Comparison of ENCODE assay signal across 1 cellular context in the genomic region with DNA sequence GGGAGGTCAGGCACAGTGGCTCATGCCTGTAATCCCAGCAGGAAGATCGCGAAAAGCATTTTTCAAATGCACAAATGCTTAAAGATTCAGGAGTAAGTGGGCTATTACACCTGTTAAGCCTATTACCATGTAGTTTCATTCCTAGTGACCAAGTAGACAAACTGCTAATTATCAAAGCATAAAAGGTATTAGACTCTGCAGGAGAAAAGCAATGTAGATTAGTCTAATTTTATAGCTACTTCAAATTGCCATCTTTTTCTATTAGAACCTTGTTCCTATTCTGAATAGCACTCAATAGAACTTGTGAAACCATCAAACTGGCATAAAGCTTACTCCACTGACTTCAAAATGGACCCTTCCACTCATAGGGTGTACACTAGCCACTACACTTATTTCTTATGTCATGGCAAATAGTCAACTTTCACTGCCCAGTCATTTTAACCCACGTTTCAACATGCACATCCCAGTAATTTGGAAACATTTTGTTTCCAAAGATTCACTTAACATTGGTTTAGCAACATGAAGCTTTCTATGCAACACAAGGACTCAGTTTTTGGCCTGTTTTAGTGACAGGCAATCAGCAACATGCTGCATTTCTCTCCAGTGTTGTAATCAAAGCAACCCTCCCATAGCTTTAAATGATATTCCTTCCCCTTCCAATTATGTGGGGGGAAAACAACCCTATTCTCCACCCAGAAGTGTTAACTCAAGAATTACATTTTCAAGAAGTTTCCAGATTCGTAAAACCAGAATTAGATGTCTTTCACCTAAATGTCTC.
A peak's percentile ranks its signal among the peaks of the same experiment; 100 is the strongest.
TF ChIP-seq lines count a peak whose summit lies in the region.

No MANE protein-coding gene starts in this region.

TF ChIP-seq in A549, 52 proteins besides CTCF, POLR2A, EP300 and RAD21 (continued from another document):
- TF ChIP-seq CBX8 (IDR thresholded peaks at IDR 0.05) (no peak), TFCP2L1 (CRISPR knock-in tag; IDR thresholded peaks at IDR 0.05) (peak; percentile 83; the same call in 1 of the 2 replicates), CEBPB (IDR thresholded peaks at IDR 0.05) (no peak), HOXA7 (CRISPR knock-in tag; IDR thresholded peaks at IDR 0.05) (peak; percentile 96), JUNB (IDR thresholded peaks at IDR 0.05) (no peak), MAZ (IDR thresholded peaks at IDR 0.05; ENCODE audit: borderline replicate concordance, low read depth, low read length) (no peak), SMC3 (IDR thresholded peaks at IDR 0.05) (no peak), HDAC2 (IDR thresholded peaks at IDR 0.05) (no peak), NR3C1 (IDR thresholded peaks at IDR 0.05) (no peak), SREBF2 (IDR thresholded peaks at IDR 0.05) (no peak), HOXB5 (CRISPR knock-in tag; IDR thresholded peaks at IDR 0.05) (0 out of 2 replicates have a peak, but pooled peaks have one; percentile 7), JUN (IDR thresholded peaks at IDR 0.05) (no peak; a peak in 2 of 5 replicates), ZFP36 (IDR thresholded peaks at IDR 0.05; ENCODE audit: borderline replicate concordance, partially characterized antibody) (no peak), HOXB13 (CRISPR knock-in tag; IDR thresholded peaks at IDR 0.05; ENCODE audit: low read depth) (no peak), ZC3H11A (IDR thresholded peaks at IDR 0.05) (no peak), TP53 (CRISPR knock-in tag; IDR thresholded peaks at IDR 0.05) (peak; percentile 72), RNF2 (IDR thresholded peaks at IDR 0.05; ENCODE audit: borderline replicate concordance, low read depth) (no peak), FOXS1 (CRISPR knock-in tag; IDR thresholded peaks at IDR 0.05) (no peak), MYC (IDR thresholded peaks at IDR 0.05; ENCODE audit: borderline replicate concordance, low read length) (no peak), BHLHE40 (IDR thresholded peaks at IDR 0.05; ENCODE audit: low read depth, low read length) (no peak), KDM5A (IDR thresholded peaks at IDR 0.05) (no peak), HEYL (CRISPR knock-in tag; IDR thresholded peaks at IDR 0.05) (no peak), KDM1A (IDR thresholded peaks at IDR 0.05; ENCODE audit: low read depth) (no peak), GATA3 (IDR thresholded peaks at IDR 0.05; ENCODE audit: borderline replicate concordance) (no peak), EHMT2 (IDR thresholded peaks at IDR 0.05; ENCODE audit: low read depth) (no peak), NPAS2 (CRISPR knock-in tag; IDR thresholded peaks at IDR 0.05; ENCODE audit: borderline replicate concordance) (no peak), ZSCAN20 (CRISPR knock-in tag; IDR thresholded peaks at IDR 0.05) (no peak), NFE2L2 (conservative IDR thresholded peaks at IDR 0.05; ENCODE audit: low read length) (no peak), FOSL2 (IDR thresholded peaks at IDR 0.05) (no peak), FOSL2 (CRISPR knock-in tag; IDR thresholded peaks at IDR 0.05) (no peak), RARB (CRISPR knock-in tag; IDR thresholded peaks at IDR 0.05) (peak; percentile 74), EHF (CRISPR knock-in tag; IDR thresholded peaks at IDR 0.05) (peak; percentile 15; the same call in 1 of the 2 replicates), ZNF302 (CRISPR knock-in tag; IDR thresholded peaks at IDR 0.05) (no peak), MAFK (IDR thresholded peaks at IDR 0.05; ENCODE audit: partially characterized antibody) (no peak), ESRRA (IDR thresholded peaks at IDR 0.05; ENCODE audit: borderline replicate concordance, low read length) (no peak), RCOR1 (IDR thresholded peaks at IDR 0.05; ENCODE audit: low read depth, low read length) (no peak), POLR2AphosphoS2 (conservative IDR thresholded peaks at IDR 0.05; ENCODE audit: low read length) (peak; percentile 91), CHD4 (IDR thresholded peaks at IDR 0.05; ENCODE audit: borderline replicate concordance) (no peak), CHD2 (IDR thresholded peaks at IDR 0.05; ENCODE audit: low read length, partially characterized antibody) (no peak), PHF8 (IDR thresholded peaks at IDR 0.05; ENCODE audit: borderline replicate concordance, low read depth) (no peak), CBX2 (IDR thresholded peaks at IDR 0.05; ENCODE audit: borderline replicate concordance, low read depth) (no peak)
- TF ChIP-seq, protein P1, sequence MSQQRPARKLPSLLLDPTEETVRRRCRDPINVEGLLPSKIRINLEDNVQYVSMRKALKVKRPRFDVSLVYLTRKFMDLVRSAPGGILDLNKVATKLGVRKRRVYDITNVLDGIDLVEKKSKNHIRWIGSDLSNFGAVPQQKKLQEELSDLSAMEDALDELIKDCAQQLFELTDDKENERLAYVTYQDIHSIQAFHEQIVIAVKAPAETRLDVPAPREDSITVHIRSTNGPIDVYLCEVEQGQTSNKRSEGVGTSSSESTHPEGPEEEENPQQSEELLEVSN (IDR thresholded peaks at IDR 0.05; ENCODE audit: borderline replicate concordance, low read depth): no peak
- TF ChIP-seq, protein P2, sequence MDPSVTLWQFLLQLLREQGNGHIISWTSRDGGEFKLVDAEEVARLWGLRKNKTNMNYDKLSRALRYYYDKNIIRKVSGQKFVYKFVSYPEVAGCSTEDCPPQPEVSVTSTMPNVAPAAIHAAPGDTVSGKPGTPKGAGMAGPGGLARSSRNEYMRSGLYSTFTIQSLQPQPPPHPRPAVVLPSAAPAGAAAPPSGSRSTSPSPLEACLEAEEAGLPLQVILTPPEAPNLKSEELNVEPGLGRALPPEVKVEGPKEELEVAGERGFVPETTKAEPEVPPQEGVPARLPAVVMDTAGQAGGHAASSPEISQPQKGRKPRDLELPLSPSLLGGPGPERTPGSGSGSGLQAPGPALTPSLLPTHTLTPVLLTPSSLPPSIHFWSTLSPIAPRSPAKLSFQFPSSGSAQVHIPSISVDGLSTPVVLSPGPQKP (IDR thresholded peaks at IDR 0.05; ENCODE audit: low read depth, low read length): no peak
- TF ChIP-seq, protein P3, sequence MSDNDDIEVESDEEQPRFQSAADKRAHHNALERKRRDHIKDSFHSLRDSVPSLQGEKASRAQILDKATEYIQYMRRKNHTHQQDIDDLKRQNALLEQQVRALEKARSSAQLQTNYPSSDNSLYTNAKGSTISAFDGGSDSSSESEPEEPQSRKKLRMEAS (IDR thresholded peaks at IDR 0.05): no peak
- TF ChIP-seq, protein P4, sequence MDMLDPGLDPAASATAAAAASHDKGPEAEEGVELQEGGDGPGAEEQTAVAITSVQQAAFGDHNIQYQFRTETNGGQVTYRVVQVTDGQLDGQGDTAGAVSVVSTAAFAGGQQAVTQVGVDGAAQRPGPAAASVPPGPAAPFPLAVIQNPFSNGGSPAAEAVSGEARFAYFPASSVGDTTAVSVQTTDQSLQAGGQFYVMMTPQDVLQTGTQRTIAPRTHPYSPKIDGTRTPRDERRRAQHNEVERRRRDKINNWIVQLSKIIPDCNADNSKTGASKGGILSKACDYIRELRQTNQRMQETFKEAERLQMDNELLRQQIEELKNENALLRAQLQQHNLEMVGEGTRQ (IDR thresholded peaks at IDR 0.05): no peak
- TF ChIP-seq, protein P5, sequence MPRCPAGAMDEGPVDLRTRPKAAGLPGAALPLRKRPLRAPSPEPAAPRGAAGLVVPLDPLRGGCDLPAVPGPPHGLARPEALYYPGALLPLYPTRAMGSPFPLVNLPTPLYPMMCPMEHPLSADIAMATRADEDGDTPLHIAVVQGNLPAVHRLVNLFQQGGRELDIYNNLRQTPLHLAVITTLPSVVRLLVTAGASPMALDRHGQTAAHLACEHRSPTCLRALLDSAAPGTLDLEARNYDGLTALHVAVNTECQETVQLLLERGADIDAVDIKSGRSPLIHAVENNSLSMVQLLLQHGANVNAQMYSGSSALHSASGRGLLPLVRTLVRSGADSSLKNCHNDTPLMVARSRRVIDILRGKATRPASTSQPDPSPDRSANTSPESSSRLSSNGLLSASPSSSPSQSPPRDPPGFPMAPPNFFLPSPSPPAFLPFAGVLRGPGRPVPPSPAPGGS (IDR thresholded peaks at IDR 0.05): no peak
- TF ChIP-seq, protein P6, sequence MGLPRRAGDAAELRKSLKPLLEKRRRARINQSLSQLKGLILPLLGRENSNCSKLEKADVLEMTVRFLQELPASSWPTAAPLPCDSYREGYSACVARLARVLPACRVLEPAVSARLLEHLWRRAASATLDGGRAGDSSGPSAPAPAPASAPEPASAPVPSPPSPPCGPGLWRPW (IDR thresholded peaks at IDR 0.05): no peak
- TF ChIP-seq, protein P7, sequence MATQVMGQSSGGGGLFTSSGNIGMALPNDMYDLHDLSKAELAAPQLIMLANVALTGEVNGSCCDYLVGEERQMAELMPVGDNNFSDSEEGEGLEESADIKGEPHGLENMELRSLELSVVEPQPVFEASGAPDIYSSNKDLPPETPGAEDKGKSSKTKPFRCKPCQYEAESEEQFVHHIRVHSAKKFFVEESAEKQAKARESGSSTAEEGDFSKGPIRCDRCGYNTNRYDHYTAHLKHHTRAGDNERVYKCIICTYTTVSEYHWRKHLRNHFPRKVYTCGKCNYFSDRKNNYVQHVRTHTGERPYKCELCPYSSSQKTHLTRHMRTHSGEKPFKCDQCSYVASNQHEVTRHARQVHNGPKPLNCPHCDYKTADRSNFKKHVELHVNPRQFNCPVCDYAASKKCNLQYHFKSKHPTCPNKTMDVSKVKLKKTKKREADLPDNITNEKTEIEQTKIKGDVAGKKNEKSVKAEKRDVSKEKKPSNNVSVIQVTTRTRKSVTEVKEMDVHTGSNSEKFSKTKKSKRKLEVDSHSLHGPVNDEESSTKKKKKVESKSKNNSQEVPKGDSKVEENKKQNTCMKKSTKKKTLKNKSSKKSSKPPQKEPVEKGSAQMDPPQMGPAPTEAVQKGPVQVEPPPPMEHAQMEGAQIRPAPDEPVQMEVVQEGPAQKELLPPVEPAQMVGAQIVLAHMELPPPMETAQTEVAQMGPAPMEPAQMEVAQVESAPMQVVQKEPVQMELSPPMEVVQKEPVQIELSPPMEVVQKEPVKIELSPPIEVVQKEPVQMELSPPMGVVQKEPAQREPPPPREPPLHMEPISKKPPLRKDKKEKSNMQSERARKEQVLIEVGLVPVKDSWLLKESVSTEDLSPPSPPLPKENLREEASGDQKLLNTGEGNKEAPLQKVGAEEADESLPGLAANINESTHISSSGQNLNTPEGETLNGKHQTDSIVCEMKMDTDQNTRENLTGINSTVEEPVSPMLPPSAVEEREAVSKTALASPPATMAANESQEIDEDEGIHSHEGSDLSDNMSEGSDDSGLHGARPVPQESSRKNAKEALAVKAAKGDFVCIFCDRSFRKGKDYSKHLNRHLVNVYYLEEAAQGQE (IDR thresholded peaks at IDR 0.05): no peak
- TF ChIP-seq, protein P8, sequence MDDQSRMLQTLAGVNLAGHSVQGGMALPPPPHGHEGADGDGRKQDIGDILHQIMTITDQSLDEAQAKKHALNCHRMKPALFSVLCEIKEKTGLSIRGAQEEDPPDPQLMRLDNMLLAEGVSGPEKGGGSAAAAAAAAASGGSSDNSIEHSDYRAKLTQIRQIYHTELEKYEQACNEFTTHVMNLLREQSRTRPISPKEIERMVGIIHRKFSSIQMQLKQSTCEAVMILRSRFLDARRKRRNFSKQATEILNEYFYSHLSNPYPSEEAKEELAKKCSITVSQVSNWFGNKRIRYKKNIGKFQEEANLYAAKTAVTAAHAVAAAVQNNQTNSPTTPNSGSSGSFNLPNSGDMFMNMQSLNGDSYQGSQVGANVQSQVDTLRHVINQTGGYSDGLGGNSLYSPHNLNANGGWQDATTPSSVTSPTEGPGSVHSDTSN (IDR thresholded peaks at IDR 0.05): no peak
- TF ChIP-seq, protein P9, sequence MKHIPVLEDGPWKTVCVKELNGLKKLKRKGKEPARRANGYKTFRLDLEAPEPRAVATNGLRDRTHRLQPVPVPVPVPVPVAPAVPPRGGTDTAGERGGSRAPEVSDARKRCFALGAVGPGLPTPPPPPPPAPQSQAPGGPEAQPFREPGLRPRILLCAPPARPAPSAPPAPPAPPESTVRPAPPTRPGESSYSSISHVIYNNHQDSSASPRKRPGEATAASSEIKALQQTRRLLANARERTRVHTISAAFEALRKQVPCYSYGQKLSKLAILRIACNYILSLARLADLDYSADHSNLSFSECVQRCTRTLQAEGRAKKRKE (CRISPR knock-in tag; IDR thresholded peaks at IDR 0.05; ENCODE audit: low read depth): 0 out of 2 replicates have a peak, but pooled peaks have one; percentile 40
- TF ChIP-seq, protein P10, sequence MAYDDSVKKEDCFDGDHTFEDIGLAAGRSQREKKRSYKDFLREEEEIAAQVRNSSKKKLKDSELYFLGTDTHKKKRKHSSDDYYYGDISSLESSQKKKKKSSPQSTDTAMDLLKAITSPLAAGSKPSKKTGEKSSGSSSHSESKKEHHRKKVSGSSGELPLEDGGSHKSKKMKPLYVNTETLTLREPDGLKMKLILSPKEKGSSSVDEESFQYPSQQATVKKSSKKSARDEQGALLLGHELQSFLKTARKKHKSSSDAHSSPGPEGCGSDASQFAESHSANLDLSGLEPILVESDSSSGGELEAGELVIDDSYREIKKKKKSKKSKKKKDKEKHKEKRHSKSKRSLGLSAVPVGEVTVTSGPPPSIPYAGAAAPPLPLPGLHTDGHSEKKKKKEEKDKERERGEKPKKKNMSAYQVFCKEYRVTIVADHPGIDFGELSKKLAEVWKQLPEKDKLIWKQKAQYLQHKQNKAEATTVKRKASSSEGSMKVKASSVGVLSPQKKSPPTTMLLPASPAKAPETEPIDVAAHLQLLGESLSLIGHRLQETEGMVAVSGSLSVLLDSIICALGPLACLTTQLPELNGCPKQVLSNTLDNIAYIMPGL (CRISPR knock-in tag; IDR thresholded peaks at IDR 0.05; ENCODE audit: borderline replicate concordance): peak; percentile 42; the same call in 1 of the 2 replicates
